ENCODE assay signal across 8 cellular contexts in genomic region chr3:185207931-185208746, GRCh38. TPM values are rescaled to one million over a fixed set of nuclear protein-coding genes. Genes with fewer than 3 reads are reported as not detected.
A peak's percentile ranks its signal among the peaks of the same experiment; 100 is the strongest.
DNase-seq lines count a peak whose midpoint lies in the region; ATAC-seq and TF ChIP-seq lines count a peak whose summit lies in the region.

No MANE protein-coding gene starts in this region.

- H3K4me1 ChIP-seq in psoas muscle (no peaks in the 10 kb centered on the region), esophagus squamous epithelium (peaks cover 0 to 22% (median 0%) of the 10 kb centered on the region in 3 donors)
- H3K4me1 ChIP-seq in CD4-positive, alpha-beta memory T cell (ENCODE audit: insufficient read depth, low read length): no peaks in the 10 kb centered on the region

- TF ChIP-seq CTCF in foreskin fibroblast (IDR thresholded peaks at IDR 0.05; ENCODE audit: low read depth, low read length): no peak
- no peak for TF ChIP-seq CTCF in psoas muscle (IDR thresholded peaks at IDR 0.05)
- no peak for TF ChIP-seq CTCF in Calu3 (IDR thresholded peaks at IDR 0.05; ENCODE audit: unreplicated experiment)
- no peak for TF ChIP-seq CTCF in esophagus squamous epithelium (IDR thresholded peaks at IDR 0.05)

- BruUV-seq in Calu3 (replicated peaks; lab: Mats Ljungman, UMichigan): no TSS peak

- WGBS in psoas muscle, 3 donors: 65 to 79% (median 71%) methylated on average over 6 of the region's 6 CpGs
- 46 to 54% methylated on average over 5 to 6 of the region's 6 CpGs for WGBS in esophagus squamous epithelium, 2 donors

- TF ChIP-seq POLR2A in esophagus squamous epithelium (IDR thresholded peaks at IDR 0.05): no peak

- CTCF ChIA-PET in Calu3 (lab: Charles Lee): interaction anchor here (0.7 kb wide), 1 partner anchor 182 kb away, joined by 3 read pairs; no protein-coding TSS in a partner anchor
- CTCF ChIA-PET in CD4-positive, alpha-beta memory T cell (lab: Charles Lee; ENCODE audit: partially characterized antibody): no interaction called here

- no peak overlapping the region for H3K4me3 Mint-ChIP-seq in Calu3 (ENCODE audit: low read depth, unreplicated experiment)
- H3K4me3 Mint-ChIP-seq in CD4-positive, alpha-beta memory T cell: no peak overlapping the region

- no peaks in the 10 kb centered on the region for H3K4me1 Mint-ChIP-seq in Calu3 (ENCODE audit: low read depth, unreplicated experiment)
- no peaks in the 10 kb centered on the region for H3K4me1 Mint-ChIP-seq in CD4-positive, alpha-beta memory T cell

- intact Hi-C loops in psoas muscle (cut with DNase I): no loop called here
- intact Hi-C loops in Calu3 (cut with micrococcal nuclease; ENCODE audit: unreplicated experiment): no loop called here
- intact Hi-C loops in esophagus squamous epithelium (cut with DNase I): no loop called here
- intact Hi-C loops in CD4-positive, alpha-beta memory T cell (cut with micrococcal nuclease): no loop called here

- H3K27me3 Mint-ChIP-seq in Calu3 (ENCODE audit: unreplicated experiment): no peaks in the 10 kb centered on the region
- H3K27me3 Mint-ChIP-seq in CD4-positive, alpha-beta memory T cell: no peaks in the 10 kb centered on the region

- DNase-seq in foreskin fibroblast (peak; percentile 27 to 30), psoas muscle (no peak), Calu3 (no peak), esophagus squamous epithelium (lab: John Stamatoyannopoulos, UW) (no peak)
- DNase-seq in CD4-positive, alpha-beta memory T cell: no peak

- no peaks in the 10 kb centered on the region for H3K9me3 Mint-ChIP-seq in Calu3 (ENCODE audit: low read depth, unreplicated experiment)
- H3K9me3 Mint-ChIP-seq in CD4-positive, alpha-beta memory T cell: no peaks in the 10 kb centered on the region

- no peaks in the 10 kb centered on the region for H3K9me3 ChIP-seq in psoas muscle
- H3K9me3 ChIP-seq in esophagus squamous epithelium: no peaks in the 10 kb centered on the region
- no peaks in the 10 kb centered on the region for H3K9me3 ChIP-seq in CD4-positive, alpha-beta memory T cell (ENCODE audit: control insufficient read depth in 1 of 2, low read length in 2 of 2)

- ATAC-seq in GM18520 (IDR thresholded peaks at IDR 0.05; ENCODE audit: unreplicated experiment): peak; percentile 96
- ATAC-seq in GM21576 (IDR thresholded peaks at IDR 0.05; ENCODE audit: unreplicated experiment): peak; percentile 97
- peak; percentile 94 for ATAC-seq in HG03565 (IDR thresholded peaks at IDR 0.05; ENCODE audit: unreplicated experiment)
- ATAC-seq in psoas muscle: no peak

- H3K36me3 ChIP-seq in psoas muscle (ENCODE audit: insufficient read depth in 1 of 2, low read depth in 1 of 2) (no peaks in the 10 kb centered on the region), esophagus squamous epithelium (peaks cover 0 to 9% (median 0%) of the 10 kb centered on the region in 3 donors)
- no peaks in the 10 kb centered on the region for H3K36me3 ChIP-seq in CD4-positive, alpha-beta memory T cell (ENCODE audit: insufficient read depth, low read length)

- H3K36me3 Mint-ChIP-seq in Calu3 (ENCODE audit: insufficient read depth, unreplicated experiment): no peaks in the 10 kb centered on the region
- peaks cover 0 to 4% of the 10 kb centered on the region in 2 donors for H3K36me3 Mint-ChIP-seq in CD4-positive, alpha-beta memory T cell

- H3K27me3 ChIP-seq in psoas muscle (ENCODE audit: insufficient read depth in 3 of 3, low read length in 2 of 3) (no peaks in the 10 kb centered on the region), esophagus squamous epithelium (no peaks in the 10 kb centered on the region)
- H3K27me3 ChIP-seq in CD4-positive, alpha-beta memory T cell (ENCODE audit: insufficient read depth, low read length): no peaks in the 10 kb centered on the region

- no peak overlapping the region for H3K4me3 ChIP-seq in foreskin fibroblast (ENCODE audit: low read depth in 1 of 2, low read length in 2 of 2)
- H3K4me3 ChIP-seq in psoas muscle: no peak overlapping the region
- H3K4me3 ChIP-seq in esophagus squamous epithelium: no peak overlapping the region
- H3K4me3 ChIP-seq in CD4-positive, alpha-beta memory T cell (ENCODE audit: low read length in 2 of 2): no peak overlapping the region

- POLR2A ChIA-PET in CD4-positive, alpha-beta memory T cell (lab: Charles Lee; ENCODE audit: partially characterized antibody): no interaction called here

- H3K27ac Mint-ChIP-seq in Calu3 (ENCODE audit: unreplicated experiment): no peak overlapping the region
- H3K27ac Mint-ChIP-seq in CD4-positive, alpha-beta memory T cell: peak overlapping the region in 1 of 7 donors; percentile 52

- H3K27ac ChIP-seq in psoas muscle: no peak overlapping the region
- no peak overlapping the region for H3K27ac ChIP-seq in esophagus squamous epithelium
- no peak overlapping the region for H3K27ac ChIP-seq in CD4-positive, alpha-beta memory T cell (ENCODE audit: low read depth, low read length)

RNA-seq across cellular contexts. Expression of gene EHHADH, which starts 45.7 kb away (rescaled TPM):
- total RNA-seq in psoas muscle: 1 to 10 TPM; 1.9 to 7.2 (median 3.5) TPM
- polyA plus RNA-seq in psoas muscle: under 1 TPM; 0.65 to 0.86 (median 0.83) TPM
- total RNA-seq in Calu3 (2022): 20.1 and 24.3 TPM in 2 replicates
- total RNA-seq in esophagus squamous epithelium: 1 to 10 TPM; 5.7 to 6.3 (median 5.9) TPM
- total RNA-seq in CD4-positive, alpha-beta memory T cell: 1 to 10 TPM; 1.2 to 1.6 TPM
- polyA plus RNA-seq in CD4-positive, alpha-beta memory T cell: 1 to 10 TPM; 1.1 to 1.6 TPM

RNA-seq across cellular contexts. Expression of gene C3orf70, which starts 55.3 kb away (rescaled TPM):
- total RNA-seq in psoas muscle (under 1 TPM; 0.42 to 0.97 (median 0.81) TPM), Calu3 (2022) (0.10 and 0.12 TPM in 2 replicates), esophagus squamous epithelium (1 to 10 TPM in 2 of 4 donors, under 1 TPM in 2; 0.57 to 8.6 (median 1.3) TPM)
- polyA plus RNA-seq in psoas muscle: under 1 TPM; 0.13 to 0.22 (median 0.18) TPM
- total RNA-seq in CD4-positive, alpha-beta memory T cell: not detected
- polyA plus RNA-seq in CD4-positive, alpha-beta memory T cell: not detected

Comparison
In these comparisons a context has a peak if more than half of its experiments do, and no peak if none do; other contexts are left out.
1. ATAC-seq: peak in GM18520 (single experiment), GM21576 (single experiment) and HG03565 (single experiment); none in psoas muscle (0 of 4).
2. DNase-seq: peak in foreskin fibroblast (2 of 2); none in psoas muscle (0 of 2), Calu3 (single experiment), esophagus squamous epithelium (single experiment) and CD4-positive, alpha-beta memory T cell (0 of 5).